Comparison of ENCODE assay signal across 2 cellular contexts in genomic region chr2:55268288-55268906, GRCh38.
TF ChIP-seq lines count a peak whose summit lies in the region.

No MANE protein-coding gene starts in this region.

TF ChIP-seq in GM23338, 12 proteins besides CTCF, POLR2A, EP300 and RAD21 (continued from another document):
- TF ChIP-seq REST (IDR thresholded peaks at IDR 0.05; ENCODE audit: unreplicated experiment) (no peak), ZNF114 (CRISPR knock-in tag; IDR thresholded peaks at IDR 0.05) (no peak), CREB1 (CRISPR knock-in tag; IDR thresholded peaks at IDR 0.05; ENCODE audit: low read depth) (no peak), EZH2 (IDR thresholded peaks at IDR 0.05; ENCODE audit: low read depth, unreplicated experiment) (no peak), STAT1 (IDR thresholded peaks at IDR 0.05; ENCODE audit: unreplicated experiment) (no peak)

TF ChIP-seq in SK-N-SH, 30 proteins besides CTCF, POLR2A, EP300 and RAD21 (continued from another document):
- no peak for TF ChIP-seq REST (IDR thresholded peaks at IDR 0.05; ENCODE audit: low read depth, low read length)
- no peak for TF ChIP-seq FOSL2 (IDR thresholded peaks at IDR 0.05; ENCODE audit: borderline replicate concordance, low read depth)
- no peak for TF ChIP-seq MXI1 (IDR thresholded peaks at IDR 0.05; ENCODE audit: low read depth, low read length)
- no peak for TF ChIP-seq SIN3A (IDR thresholded peaks at IDR 0.05; ENCODE audit: borderline replicate concordance, low read depth, low read length)
- TF ChIP-seq ELF1 (IDR thresholded peaks at IDR 0.05): no peak
